ENCODE assay signal across 8 cellular contexts in the genomic region with DNA sequence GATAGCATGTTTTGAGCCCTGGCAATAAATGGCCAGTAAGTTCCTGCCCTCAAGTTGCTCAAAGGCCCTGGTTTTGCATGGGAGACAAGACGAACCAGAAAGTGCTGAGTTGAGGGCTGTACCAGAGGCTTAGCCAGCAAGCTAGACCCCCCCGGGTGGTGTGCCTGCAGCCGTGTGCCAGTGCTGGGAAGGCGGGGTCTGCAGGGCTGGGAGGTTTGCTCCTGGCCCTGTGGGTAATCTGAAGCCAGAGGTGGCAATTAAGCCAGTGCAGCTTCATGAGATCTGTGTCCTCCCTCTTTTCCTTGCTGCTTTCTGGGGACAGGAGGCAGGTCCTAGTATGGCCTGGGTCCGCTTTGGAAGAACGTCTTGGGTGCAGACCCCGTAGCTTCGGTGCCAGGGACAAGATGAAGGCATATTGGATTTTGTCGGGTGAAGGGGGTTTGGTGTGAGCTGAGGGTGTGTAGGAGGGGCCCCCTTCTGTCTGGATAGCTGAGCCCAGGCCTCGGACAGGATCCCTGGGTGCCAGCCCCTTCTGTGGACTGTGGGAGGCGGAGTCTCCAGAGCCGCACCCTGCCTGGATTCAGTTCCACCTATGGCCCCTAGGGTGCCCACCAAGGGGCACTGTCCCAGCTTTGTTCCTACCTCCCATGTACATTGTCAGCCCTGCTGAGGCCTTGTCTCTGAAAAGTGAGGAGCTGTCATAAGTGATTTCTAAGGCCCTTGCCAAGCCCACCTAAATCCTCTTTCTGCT. TPM values are rescaled to one million over a fixed set of nuclear protein-coding genes. Genes with fewer than 3 reads are reported as not detected.
DNase-seq lines count a peak whose midpoint lies in the region; ATAC-seq and TF ChIP-seq lines count a peak whose summit lies in the region.
"Had no signal": no experiment of that assay in that cellular context is flagged by ENCODE, and none has a peak within 500 bp of the region (broad histone marks: within the 10 kb centered on the region; RNA-seq: fewer than 3 reads in every experiment).

No MANE protein-coding gene starts in this region.

- no peaks in the 10 kb centered on the region for H4K20me1 ChIP-seq in Loucy (ENCODE audit: insufficient read depth, low read length, poor library complexity, severe bottlenecking)

- no peaks in the 10 kb centered on the region for H3F3A ChIP-seq in Loucy (ENCODE audit: low read depth)

- peak; percentile 54 for DNase-seq in ELF-1 (ENCODE audit: low read depth, low spot score)
- DNase-seq in activated naive CD8-positive, alpha-beta T cell treated with anti-CD3 and anti-CD28 coated beads, Interleukin-2, amount 50 U/mL, for 24 hours: no peak
- DNase-seq in osteocyte (ENCODE audit: extremely low spot score, unreplicated experiment): no peak
- no peak for DNase-seq in NOMO-1 treated with dmso at 0.1 percent for 144 hours (lab: John Stamatoyannopoulos, UW; ENCODE audit: unreplicated experiment)
- no peak for DNase-seq in dorsolateral prefrontal cortex

- H3K9me3 Mint-ChIP-seq in activated naive CD8-positive, alpha-beta T cell treated with anti-CD3 and anti-CD28 coated beads, Interleukin-2, amount 50 U/mL, for 24 hours: no peaks in the 10 kb centered on the region
- H3K9me3 Mint-ChIP-seq in osteocyte (ENCODE audit: unreplicated experiment): no peaks in the 10 kb centered on the region

- H3K9me2 ChIP-seq in Loucy (replicated peaks; ENCODE audit: low read depth, low read length): no peaks in the 10 kb centered on the region

- no peaks in the 10 kb centered on the region for H3K9me3 ChIP-seq in Loucy (ENCODE audit: insufficient read depth, low read depth, low read length)
- H3K9me3 ChIP-seq: pancreas had no signal

- no peaks in the 10 kb centered on the region for H3K79me2 ChIP-seq in Loucy (ENCODE audit: insufficient read depth, low read length)

- intact Hi-C loops in dorsolateral prefrontal cortex (cut with DNase I): no loop called here

- H3K4me2 ChIP-seq in Loucy (ENCODE audit: low read depth, low read length, poor library complexity, severe bottlenecking): no peak overlapping the region

- no peak overlapping the region for H3K27ac Mint-ChIP-seq in activated naive CD8-positive, alpha-beta T cell treated with anti-CD3 and anti-CD28 coated beads, Interleukin-2, amount 50 U/mL, for 24 hours
- H3K27ac Mint-ChIP-seq in osteocyte (ENCODE audit: unreplicated experiment): no peak overlapping the region

- TF ChIP-seq CTCF in Loucy (conservative IDR thresholded peaks at IDR 0.05; ENCODE audit: low read length): peak; percentile 56
- TF ChIP-seq CTCF in osteocyte (IDR thresholded peaks at IDR 0.05): peak; percentile 24
- peak in 9 of 56 donors; percentile 7 to 45 (median 19) for TF ChIP-seq CTCF in dorsolateral prefrontal cortex (IDR thresholded peaks at IDR 0.05 in 54 of 56, conservative IDR thresholded peaks at IDR 0.05 in 2 of 56; ENCODE audit: low read depth in 1 of 56, partially characterized antibody in 56 of 56)

- no peak overlapping the region for H3K4me3 Mint-ChIP-seq in activated naive CD8-positive, alpha-beta T cell treated with anti-CD3 and anti-CD28 coated beads, Interleukin-2, amount 50 U/mL, for 24 hours
- H3K4me3 Mint-ChIP-seq in osteocyte (ENCODE audit: unreplicated experiment): no peak overlapping the region

- ATAC-seq in activated naive CD8-positive, alpha-beta T cell treated with anti-CD3 and anti-CD28 coated beads, Interleukin-2, amount 50 U/mL, for 24 hours: peak; percentile 38
- no peak for ATAC-seq in GM19467 (IDR thresholded peaks at IDR 0.05; ENCODE audit: unreplicated experiment)
- ATAC-seq: pancreas had no signal

- no peaks in the 10 kb centered on the region for H3K27me3 ChIP-seq in Loucy (ENCODE audit: insufficient read depth, low read length, poor library complexity, severe bottlenecking)
- no peaks in the 10 kb centered on the region for H3K27me3 ChIP-seq in dorsolateral prefrontal cortex
- H3K27me3 ChIP-seq: pancreas had no signal

- H3K9ac ChIP-seq in Loucy (ENCODE audit: low read depth, low read length, poor library complexity, severe bottlenecking): no peak overlapping the region

- H3K36me3 ChIP-seq in Loucy (ENCODE audit: insufficient read depth, low read length): no peaks in the 10 kb centered on the region
- H3K36me3 ChIP-seq: pancreas had no signal

- H3K4me3 ChIP-seq in Loucy (ENCODE audit: low read length, poor library complexity, severe bottlenecking): no peak overlapping the region
- H3K4me3 ChIP-seq in dorsolateral prefrontal cortex: no peak overlapping the region
- H3K4me3 ChIP-seq: pancreas had no signal

- peaks cover 6% of the 10 kb centered on the region for H3K4me1 Mint-ChIP-seq in activated naive CD8-positive, alpha-beta T cell treated with anti-CD3 and anti-CD28 coated beads, Interleukin-2, amount 50 U/mL, for 24 hours
- peaks cover 87% of the 10 kb centered on the region for H3K4me1 Mint-ChIP-seq in osteocyte (ENCODE audit: unreplicated experiment)

- no peaks in the 10 kb centered on the region for H3K4me1 ChIP-seq in Loucy (ENCODE audit: insufficient read depth, low read length, poor library complexity, severe bottlenecking)

- H3K36me3 Mint-ChIP-seq in activated naive CD8-positive, alpha-beta T cell treated with anti-CD3 and anti-CD28 coated beads, Interleukin-2, amount 50 U/mL, for 24 hours (ENCODE audit: low read depth): no peaks in the 10 kb centered on the region
- peaks cover 2% of the 10 kb centered on the region for H3K36me3 Mint-ChIP-seq in osteocyte (ENCODE audit: unreplicated experiment)

- H3K27ac ChIP-seq in dorsolateral prefrontal cortex: peak overlapping the region in 7 of 59 donors; percentile 12 to 93 (median 48)
- H3K27ac ChIP-seq: pancreas had no signal

- peaks cover 44% of the 10 kb centered on the region for H3K27me3 Mint-ChIP-seq in activated naive CD8-positive, alpha-beta T cell treated with anti-CD3 and anti-CD28 coated beads, Interleukin-2, amount 50 U/mL, for 24 hours
- H3K27me3 Mint-ChIP-seq in osteocyte (ENCODE audit: unreplicated experiment): peaks cover 2% of the 10 kb centered on the region

- H2AFZ ChIP-seq in Loucy (ENCODE audit: low read length): no peak overlapping the region

RNA-seq across cellular contexts. Expression of gene ATOH8, which starts 15.6 kb away (rescaled TPM):
- 5.9 and 7.1 TPM in 2 replicates for total RNA-seq in osteocyte
- 10 to 100 TPM in 97 of 120 experiments, 1 to 10 TPM in 23; 4.6 to 58.9 (median 14.7) TPM for total RNA-seq in dorsolateral prefrontal cortex
